Comparison of ENCODE assay signal across 8 cellular contexts in genomic region chr11:63998558-63999348, GRCh38. TPM values are rescaled to one million over a fixed set of nuclear protein-coding genes. Genes with fewer than 3 reads are reported as not detected.
DNase-seq lines count a peak whose midpoint lies in the region; ATAC-seq, FAIRE-seq and TF ChIP-seq lines count a peak whose summit lies in the region.

No MANE protein-coding gene starts in this region.

- no peaks in the 10 kb centered on the region for H3K9me3 Mint-ChIP-seq in activated naive CD8-positive, alpha-beta T cell treated with anti-CD3 and anti-CD28 coated beads, Interleukin-2, amount 10 ng/mL, durations not matched to agents 7 days and 5 days
- no peaks in the 10 kb centered on the region for H3K9me3 Mint-ChIP-seq in activated naive CD8-positive, alpha-beta T cell treated with anti-CD3 and anti-CD28 coated beads for 36 hours
- no peaks in the 10 kb centered on the region for H3K9me3 Mint-ChIP-seq in activated T-helper 17 cell treated with anti-CD3 and anti-CD28 coated beads, Interleukin-2, amount 50 U/mL, for 72 hours
- H3K9me3 Mint-ChIP-seq in type B pancreatic cell = no peaks in the 10 kb centered on the region

- no peak overlapping the region for H2AFZ ChIP-seq in keratinocyte (ENCODE audit: control insufficient read depth, low read length)

- H3K27me3 ChIP-seq in keratinocyte (ENCODE audit: control insufficient read depth, extremely low read depth, insufficient read depth, low read length) = no peaks in the 10 kb centered on the region

- peaks cover 6% of the 10 kb centered on the region for H4K20me1 ChIP-seq in keratinocyte (ENCODE audit: control insufficient read depth, extremely low read depth, insufficient read depth, low read length)

- H3K27ac ChIP-seq in keratinocyte (ENCODE audit: control insufficient read depth, insufficient read depth, low read length) = no peak overlapping the region

- no peak overlapping the region for H3K4me3 Mint-ChIP-seq in activated naive CD8-positive, alpha-beta T cell treated with anti-CD3 and anti-CD28 coated beads, Interleukin-2, amount 10 ng/mL, durations not matched to agents 7 days and 5 days
- no peak overlapping the region for H3K4me3 Mint-ChIP-seq in activated naive CD8-positive, alpha-beta T cell treated with anti-CD3 and anti-CD28 coated beads for 36 hours
- H3K4me3 Mint-ChIP-seq in activated T-helper 17 cell treated with anti-CD3 and anti-CD28 coated beads, Interleukin-2, amount 50 U/mL, for 72 hours = no peak overlapping the region
- peak overlapping the region; percentile 36 for H3K4me3 Mint-ChIP-seq in type B pancreatic cell

- peaks cover 12 to 24% of the 10 kb centered on the region in 2 experiments for H3K36me3 ChIP-seq in keratinocyte (ENCODE audit: control insufficient read depth in 2 of 2, extremely low read depth in 1 of 2, insufficient read depth in 2 of 2, low read length in 2 of 2)

- dilution Hi-C loops in keratinocyte (cut with MboI; ENCODE audit: extremely low pct_ligation_motif_present, low sequenced_read_pairs) = no loop called here

- ATAC-seq in activated naive CD8-positive, alpha-beta T cell treated with anti-CD3 and anti-CD28 coated beads, Interleukin-2, amount 10 ng/mL, durations not matched to agents 7 days and 5 days (ENCODE audit: low read depth) = no peak
- ATAC-seq in activated T-helper 17 cell treated with anti-CD3 and anti-CD28 coated beads, Interleukin-2, amount 50 U/mL, for 72 hours (replicated peaks) = peak; percentile 10

- H3K27me3 Mint-ChIP-seq in activated naive CD8-positive, alpha-beta T cell treated with anti-CD3 and anti-CD28 coated beads, Interleukin-2, amount 10 ng/mL, durations not matched to agents 7 days and 5 days = no peaks in the 10 kb centered on the region
- H3K27me3 Mint-ChIP-seq in activated naive CD8-positive, alpha-beta T cell treated with anti-CD3 and anti-CD28 coated beads for 36 hours = peaks cover 2% of the 10 kb centered on the region
- no peaks in the 10 kb centered on the region for H3K27me3 Mint-ChIP-seq in activated T-helper 17 cell treated with anti-CD3 and anti-CD28 coated beads, Interleukin-2, amount 50 U/mL, for 72 hours
- H3K27me3 Mint-ChIP-seq in type B pancreatic cell = no peaks in the 10 kb centered on the region

- peaks cover 10% of the 10 kb centered on the region for H3K4me1 ChIP-seq in keratinocyte (ENCODE audit: control insufficient read depth, extremely low read depth, insufficient read depth, low read length)

- POLR2A ChIA-PET in activated naive CD8-positive, alpha-beta T cell treated with anti-CD3 and anti-CD28 coated beads, Interleukin-2, amount 10 ng/mL, durations not matched to agents 7 days and 5 days (lab: Charles Lee) = no interaction called here

- H3K27ac Mint-ChIP-seq in activated naive CD8-positive, alpha-beta T cell treated with anti-CD3 and anti-CD28 coated beads, Interleukin-2, amount 10 ng/mL, durations not matched to agents 7 days and 5 days = peak overlapping the region; percentile 16
- H3K27ac Mint-ChIP-seq in activated naive CD8-positive, alpha-beta T cell treated with anti-CD3 and anti-CD28 coated beads for 36 hours = no peak overlapping the region
- no peak overlapping the region for H3K27ac Mint-ChIP-seq in activated T-helper 17 cell treated with anti-CD3 and anti-CD28 coated beads, Interleukin-2, amount 50 U/mL, for 72 hours
- H3K27ac Mint-ChIP-seq in type B pancreatic cell = peak overlapping the region; percentile 29

- no peaks in the 10 kb centered on the region for H3K9me3 ChIP-seq in keratinocyte (ENCODE audit: control insufficient read depth, low read depth, low read length)

- H3K36me3 Mint-ChIP-seq in activated naive CD8-positive, alpha-beta T cell treated with anti-CD3 and anti-CD28 coated beads, Interleukin-2, amount 10 ng/mL, durations not matched to agents 7 days and 5 days = peaks cover 11% of the 10 kb centered on the region
- H3K36me3 Mint-ChIP-seq in activated naive CD8-positive, alpha-beta T cell treated with anti-CD3 and anti-CD28 coated beads for 36 hours = peaks cover 15% of the 10 kb centered on the region
- peaks cover 44% of the 10 kb centered on the region for H3K36me3 Mint-ChIP-seq in activated T-helper 17 cell treated with anti-CD3 and anti-CD28 coated beads, Interleukin-2, amount 50 U/mL, for 72 hours (ENCODE audit: low read depth)
- peaks cover 4% of the 10 kb centered on the region for H3K36me3 Mint-ChIP-seq in type B pancreatic cell

- H3K4me3 ChIP-seq in keratinocyte (ENCODE audit: control insufficient read depth in 2 of 3, extremely low read depth in 1 of 3, insufficient read depth in 2 of 3, low read depth in 1 of 3, low read length in 3 of 3) = no peak overlapping the region

- peaks cover 5% of the 10 kb centered on the region for H3K4me1 Mint-ChIP-seq in activated naive CD8-positive, alpha-beta T cell treated with anti-CD3 and anti-CD28 coated beads, Interleukin-2, amount 10 ng/mL, durations not matched to agents 7 days and 5 days
- peaks cover 1% of the 10 kb centered on the region for H3K4me1 Mint-ChIP-seq in activated naive CD8-positive, alpha-beta T cell treated with anti-CD3 and anti-CD28 coated beads for 36 hours
- peaks cover 3% of the 10 kb centered on the region for H3K4me1 Mint-ChIP-seq in activated T-helper 17 cell treated with anti-CD3 and anti-CD28 coated beads, Interleukin-2, amount 50 U/mL, for 72 hours
- H3K4me1 Mint-ChIP-seq in type B pancreatic cell (ENCODE audit: unreplicated experiment) = peaks cover 13% of the 10 kb centered on the region

- FAIRE-seq in keratinocyte (lab: Jason Lieb, UNC) = no peak

- peak in 2 of 3 experiments; percentile 29 to 35 for TF ChIP-seq CTCF in keratinocyte (optimal IDR thresholded peaks at IDR 0.05 in 1 of 3, IDR thresholded peaks at IDR 0.05 in 1 of 3, conservative IDR thresholded peaks at IDR 0.05 in 1 of 3; ENCODE audit: extremely low read depth in 1 of 3, insufficient read depth in 2 of 3, low read length in 3 of 3)
- TF ChIP-seq CTCF in type B pancreatic cell (conservative IDR thresholded peaks at IDR 0.05) = peak; percentile 33

- H3K4me2 ChIP-seq in keratinocyte (ENCODE audit: control insufficient read depth, extremely low read depth, insufficient read depth, low read depth, low read length) = peak overlapping the region; percentile 16

- H3K79me2 ChIP-seq in keratinocyte (ENCODE audit: control insufficient read depth, insufficient read depth, low read length) = peaks cover 3% of the 10 kb centered on the region

- no peak overlapping the region for H3K9ac ChIP-seq in keratinocyte (ENCODE audit: control insufficient read depth, extremely low read depth, insufficient read depth, low read length)

- H3K9me1 ChIP-seq in keratinocyte (ENCODE audit: control insufficient read depth, extremely low read depth, insufficient read depth, low read length) = peaks cover 2% of the 10 kb centered on the region

- DNase-seq in activated naive CD8-positive, alpha-beta T cell treated with anti-CD3 and anti-CD28 coated beads, Interleukin-2, amount 10 ng/mL, durations not matched to agents 7 days and 5 days = no peak
- DNase-seq in activated naive CD8-positive, alpha-beta T cell treated with anti-CD3 and anti-CD28 coated beads for 36 hours = no peak
- DNase-seq in keratinocyte (ENCODE audit: low read depth, low spot score) (no peak), type B pancreatic cell (ENCODE audit: extremely low spot score, unreplicated experiment) (no peak), hippocampal formation (lab: John Stamatoyannopoulos, UW) (no peak), NCI-H2227 treated with DMSO at 0.1 percent for 48 hours (lab: John Stamatoyannopoulos, UW) (no peak)
- DNase-seq in stimulated activated naive CD4-positive, alpha-beta T cell (lab: John Stamatoyannopoulos, UW) = no peak

RNA-seq across cellular contexts. Expression of gene OTUB1, which starts 12.5 kb away (rescaled TPM):
- 10 to 100 TPM; 86.0 to 87.0 TPM for total RNA-seq in activated naive CD8-positive, alpha-beta T cell treated with anti-CD3 and anti-CD28 coated beads, Interleukin-2, amount 10 ng/mL, durations not matched to agents 7 days and 5 days
- total RNA-seq in activated naive CD8-positive, alpha-beta T cell treated with anti-CD3 and anti-CD28 coated beads for 36 hours = 10 to 100 TPM; 70.5 to 72.0 TPM
- total RNA-seq in activated T-helper 17 cell treated with anti-CD3 and anti-CD28 coated beads, Interleukin-2, amount 50 U/mL, for 72 hours = 10 to 100 TPM; 59.4 to 84.2 TPM
- polyA plus RNA-seq in keratinocyte = 106 to 201 TPM (median 143 TPM) in 3 replicates
- polyA plus RNA-seq in keratinocyte (2011; ENCODE audit: low read depth) = 178 TPM
- 114 and 129 TPM in 2 replicates for polyA plus RNA-seq in keratinocyte (2011; cell fraction: cytosol; rRNA removed)
- polyA plus RNA-seq in keratinocyte (2011; cell fraction: nucleus; rRNA removed) = 136 and 159 TPM in 2 replicates
- polyA plus RNA-seq in keratinocyte (2012; ENCODE audit: low replicate concordance) = 96.8 and 122 TPM in 2 replicates
- polyA minus RNA-seq in keratinocyte = 110 to 150 TPM (median 136 TPM) in 3 replicates
- polyA minus RNA-seq in keratinocyte (2011; cell fraction: cytosol; rRNA and poly(A)+ RNA removed) = 176 TPM
- polyA minus RNA-seq in keratinocyte (2011; cell fraction: nucleus; rRNA and poly(A)+ RNA removed) = 37.9 and 48.4 TPM in 2 replicates
- total RNA-seq in type B pancreatic cell (ENCODE audit: low replicate concordance) = 101 and 105 TPM in 2 replicates

RNA-seq across cellular contexts. Expression of gene COX8A, which starts 24.3 kb away (rescaled TPM):
- total RNA-seq in activated naive CD8-positive, alpha-beta T cell treated with anti-CD3 and anti-CD28 coated beads, Interleukin-2, amount 10 ng/mL, durations not matched to agents 7 days and 5 days = 100 to 1,000 TPM; 379 to 420 TPM
- total RNA-seq in activated naive CD8-positive, alpha-beta T cell treated with anti-CD3 and anti-CD28 coated beads for 36 hours = 100 to 1,000 TPM; 450 to 466 TPM
- total RNA-seq in activated T-helper 17 cell treated with anti-CD3 and anti-CD28 coated beads, Interleukin-2, amount 50 U/mL, for 72 hours = 100 to 1,000 TPM; 329 to 461 TPM
- polyA plus RNA-seq in keratinocyte = 159 to 308 TPM (median 242 TPM) in 3 replicates
- 8.0 TPM for polyA plus RNA-seq in keratinocyte (2011; ENCODE audit: low read depth)
- 179 and 361 TPM in 2 replicates for polyA plus RNA-seq in keratinocyte (2011; cell fraction: cytosol; rRNA removed)
- 107 and 138 TPM in 2 replicates for polyA plus RNA-seq in keratinocyte (2011; cell fraction: nucleus; rRNA removed)
- polyA plus RNA-seq in keratinocyte (2012; ENCODE audit: low replicate concordance) = 346 and 458 TPM in 2 replicates
- 107 to 438 TPM (median 174 TPM) in 3 replicates for polyA minus RNA-seq in keratinocyte
- polyA minus RNA-seq in keratinocyte (2011; cell fraction: cytosol; rRNA and poly(A)+ RNA removed) = 393 TPM
- polyA minus RNA-seq in keratinocyte (2011; cell fraction: nucleus; rRNA and poly(A)+ RNA removed) = 52.0 and 55.9 TPM in 2 replicates
- 307 and 324 TPM in 2 replicates for total RNA-seq in type B pancreatic cell (ENCODE audit: low replicate concordance)

RNA-seq across cellular contexts. Expression of gene FLRT1, which starts 37.0 kb away (rescaled TPM):
- not detected for total RNA-seq in activated naive CD8-positive, alpha-beta T cell treated with anti-CD3 and anti-CD28 coated beads, Interleukin-2, amount 10 ng/mL, durations not matched to agents 7 days and 5 days
- not detected for total RNA-seq in activated naive CD8-positive, alpha-beta T cell treated with anti-CD3 and anti-CD28 coated beads for 36 hours
- not detected for total RNA-seq in activated T-helper 17 cell treated with anti-CD3 and anti-CD28 coated beads, Interleukin-2, amount 50 U/mL, for 72 hours
- polyA plus RNA-seq in keratinocyte = not detected in 3 replicates
- polyA plus RNA-seq in keratinocyte (2011; ENCODE audit: low read depth) = not detected
- not detected in 2 replicates for polyA plus RNA-seq in keratinocyte (2011; cell fraction: cytosol; rRNA removed)
- polyA plus RNA-seq in keratinocyte (2011; cell fraction: nucleus; rRNA removed) = not detected in 2 replicates
- 0.20 TPM in 1 of 2 replicates, not detected in the other for polyA plus RNA-seq in keratinocyte (2012; ENCODE audit: low replicate concordance)
- not detected in 3 replicates for polyA minus RNA-seq in keratinocyte
- not detected for polyA minus RNA-seq in keratinocyte (2011; cell fraction: cytosol; rRNA and poly(A)+ RNA removed)
- not detected in 2 replicates for polyA minus RNA-seq in keratinocyte (2011; cell fraction: nucleus; rRNA and poly(A)+ RNA removed)
- 0.26 and 3.0 TPM in 2 replicates for total RNA-seq in type B pancreatic cell (ENCODE audit: low replicate concordance)

RNA-seq across cellular contexts. Expression of gene NAA40, which starts 60.0 kb away (rescaled TPM):
- total RNA-seq in activated naive CD8-positive, alpha-beta T cell treated with anti-CD3 and anti-CD28 coated beads, Interleukin-2, amount 10 ng/mL, durations not matched to agents 7 days and 5 days = 10 to 100 TPM; 39.1 to 39.7 TPM
- total RNA-seq in activated naive CD8-positive, alpha-beta T cell treated with anti-CD3 and anti-CD28 coated beads for 36 hours = 10 to 100 TPM; 18.3 to 21.6 TPM
- 10 to 100 TPM; 20.2 to 30.9 TPM for total RNA-seq in activated T-helper 17 cell treated with anti-CD3 and anti-CD28 coated beads, Interleukin-2, amount 50 U/mL, for 72 hours
- polyA plus RNA-seq in keratinocyte = 8.9 to 23.2 TPM (median 13.5 TPM) in 3 replicates
- 2.7 TPM for polyA plus RNA-seq in keratinocyte (2011; ENCODE audit: low read depth)
- polyA plus RNA-seq in keratinocyte (2011; cell fraction: cytosol; rRNA removed) = 10.0 and 10.2 TPM in 2 replicates
- 46.9 and 48.5 TPM in 2 replicates for polyA plus RNA-seq in keratinocyte (2011; cell fraction: nucleus; rRNA removed)
- polyA plus RNA-seq in keratinocyte (2012; ENCODE audit: low replicate concordance) = 4.1 and 13.0 TPM in 2 replicates
- polyA minus RNA-seq in keratinocyte = 6.8 to 14.7 TPM (median 10.9 TPM) in 3 replicates
- 3.5 TPM for polyA minus RNA-seq in keratinocyte (2011; cell fraction: cytosol; rRNA and poly(A)+ RNA removed)
- 7.3 and 13.0 TPM in 2 replicates for polyA minus RNA-seq in keratinocyte (2011; cell fraction: nucleus; rRNA and poly(A)+ RNA removed)
- 33.8 and 51.2 TPM in 2 replicates for total RNA-seq in type B pancreatic cell (ENCODE audit: low replicate concordance)

Comparison
In these comparisons a context has a peak if more than half of its experiments do, and no peak if none do; other contexts are left out.
1. H3K27ac Mint-ChIP-seq: peak in activated naive CD8-positive, alpha-beta T cell treated with anti-CD3 and anti-CD28 coated beads, Interleukin-2, amount 10 ng/mL, durations not matched to agents 7 days and 5 days (single experiment) and type B pancreatic cell (single experiment); none in activated naive CD8-positive, alpha-beta T cell treated with anti-CD3 and anti-CD28 coated beads for 36 hours (single experiment) and activated T-helper 17 cell treated with anti-CD3 and anti-CD28 coated beads, Interleukin-2, amount 50 U/mL, for 72 hours (single experiment).